In the genomic region with DNA sequence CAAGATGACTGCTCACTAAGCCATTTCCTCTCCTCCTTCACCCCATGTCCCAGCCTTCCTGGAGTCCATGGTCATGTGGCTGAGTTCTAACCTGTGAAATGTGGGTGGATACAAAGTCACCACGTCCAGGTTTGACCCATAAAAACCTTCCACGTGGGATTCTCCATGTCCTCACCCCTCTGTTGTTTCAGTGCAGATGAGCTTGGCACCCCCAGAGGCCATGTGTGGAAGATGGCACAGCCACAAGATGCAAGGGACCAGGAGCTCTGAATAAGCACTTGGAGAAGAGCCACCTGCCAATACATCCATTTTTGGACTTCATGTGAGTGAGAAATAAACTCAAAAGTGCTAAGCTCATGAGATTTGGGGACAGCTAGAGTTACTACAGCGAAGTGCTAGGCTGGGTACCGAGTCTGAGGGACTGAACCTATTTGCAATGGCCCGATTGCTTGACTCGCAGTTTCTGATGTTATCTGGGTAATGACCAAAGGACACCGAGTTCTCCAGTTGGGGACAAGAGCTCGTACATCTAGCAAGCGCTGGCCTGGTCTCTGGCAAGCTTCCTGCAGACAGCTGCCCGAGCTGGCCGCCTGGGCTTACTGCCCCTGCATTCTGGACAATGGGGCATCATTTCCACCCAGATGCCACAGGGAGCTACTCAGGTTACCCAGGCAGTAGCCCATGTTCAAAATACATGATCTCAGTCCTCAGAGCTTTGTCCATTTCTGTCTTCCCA, we compare ENCODE assay signal across 1 cellular context.
TF ChIP-seq lines count a peak whose summit lies in the region.

No MANE protein-coding gene starts in this region.

TF ChIP-seq in H1, 55 proteins besides CTCF, POLR2A, EP300 and RAD21:
- TF ChIP-seq NANOG (IDR thresholded peaks at IDR 0.05; ENCODE audit: insufficient read depth, low read depth, low read length, poor library complexity, severe bottlenecking): no peak
- no peak for TF ChIP-seq RXRA (IDR thresholded peaks at IDR 0.05; ENCODE audit: insufficient read depth, low read depth, low read length)
- no peak for TF ChIP-seq BCL11A (IDR thresholded peaks at IDR 0.05; ENCODE audit: low read depth in 2 of 2, low read length in 2 of 2)
- TF ChIP-seq KDM1A (IDR thresholded peaks at IDR 0.05; ENCODE audit: borderline replicate concordance, low read length): no peak
- TF ChIP-seq, protein P1, sequence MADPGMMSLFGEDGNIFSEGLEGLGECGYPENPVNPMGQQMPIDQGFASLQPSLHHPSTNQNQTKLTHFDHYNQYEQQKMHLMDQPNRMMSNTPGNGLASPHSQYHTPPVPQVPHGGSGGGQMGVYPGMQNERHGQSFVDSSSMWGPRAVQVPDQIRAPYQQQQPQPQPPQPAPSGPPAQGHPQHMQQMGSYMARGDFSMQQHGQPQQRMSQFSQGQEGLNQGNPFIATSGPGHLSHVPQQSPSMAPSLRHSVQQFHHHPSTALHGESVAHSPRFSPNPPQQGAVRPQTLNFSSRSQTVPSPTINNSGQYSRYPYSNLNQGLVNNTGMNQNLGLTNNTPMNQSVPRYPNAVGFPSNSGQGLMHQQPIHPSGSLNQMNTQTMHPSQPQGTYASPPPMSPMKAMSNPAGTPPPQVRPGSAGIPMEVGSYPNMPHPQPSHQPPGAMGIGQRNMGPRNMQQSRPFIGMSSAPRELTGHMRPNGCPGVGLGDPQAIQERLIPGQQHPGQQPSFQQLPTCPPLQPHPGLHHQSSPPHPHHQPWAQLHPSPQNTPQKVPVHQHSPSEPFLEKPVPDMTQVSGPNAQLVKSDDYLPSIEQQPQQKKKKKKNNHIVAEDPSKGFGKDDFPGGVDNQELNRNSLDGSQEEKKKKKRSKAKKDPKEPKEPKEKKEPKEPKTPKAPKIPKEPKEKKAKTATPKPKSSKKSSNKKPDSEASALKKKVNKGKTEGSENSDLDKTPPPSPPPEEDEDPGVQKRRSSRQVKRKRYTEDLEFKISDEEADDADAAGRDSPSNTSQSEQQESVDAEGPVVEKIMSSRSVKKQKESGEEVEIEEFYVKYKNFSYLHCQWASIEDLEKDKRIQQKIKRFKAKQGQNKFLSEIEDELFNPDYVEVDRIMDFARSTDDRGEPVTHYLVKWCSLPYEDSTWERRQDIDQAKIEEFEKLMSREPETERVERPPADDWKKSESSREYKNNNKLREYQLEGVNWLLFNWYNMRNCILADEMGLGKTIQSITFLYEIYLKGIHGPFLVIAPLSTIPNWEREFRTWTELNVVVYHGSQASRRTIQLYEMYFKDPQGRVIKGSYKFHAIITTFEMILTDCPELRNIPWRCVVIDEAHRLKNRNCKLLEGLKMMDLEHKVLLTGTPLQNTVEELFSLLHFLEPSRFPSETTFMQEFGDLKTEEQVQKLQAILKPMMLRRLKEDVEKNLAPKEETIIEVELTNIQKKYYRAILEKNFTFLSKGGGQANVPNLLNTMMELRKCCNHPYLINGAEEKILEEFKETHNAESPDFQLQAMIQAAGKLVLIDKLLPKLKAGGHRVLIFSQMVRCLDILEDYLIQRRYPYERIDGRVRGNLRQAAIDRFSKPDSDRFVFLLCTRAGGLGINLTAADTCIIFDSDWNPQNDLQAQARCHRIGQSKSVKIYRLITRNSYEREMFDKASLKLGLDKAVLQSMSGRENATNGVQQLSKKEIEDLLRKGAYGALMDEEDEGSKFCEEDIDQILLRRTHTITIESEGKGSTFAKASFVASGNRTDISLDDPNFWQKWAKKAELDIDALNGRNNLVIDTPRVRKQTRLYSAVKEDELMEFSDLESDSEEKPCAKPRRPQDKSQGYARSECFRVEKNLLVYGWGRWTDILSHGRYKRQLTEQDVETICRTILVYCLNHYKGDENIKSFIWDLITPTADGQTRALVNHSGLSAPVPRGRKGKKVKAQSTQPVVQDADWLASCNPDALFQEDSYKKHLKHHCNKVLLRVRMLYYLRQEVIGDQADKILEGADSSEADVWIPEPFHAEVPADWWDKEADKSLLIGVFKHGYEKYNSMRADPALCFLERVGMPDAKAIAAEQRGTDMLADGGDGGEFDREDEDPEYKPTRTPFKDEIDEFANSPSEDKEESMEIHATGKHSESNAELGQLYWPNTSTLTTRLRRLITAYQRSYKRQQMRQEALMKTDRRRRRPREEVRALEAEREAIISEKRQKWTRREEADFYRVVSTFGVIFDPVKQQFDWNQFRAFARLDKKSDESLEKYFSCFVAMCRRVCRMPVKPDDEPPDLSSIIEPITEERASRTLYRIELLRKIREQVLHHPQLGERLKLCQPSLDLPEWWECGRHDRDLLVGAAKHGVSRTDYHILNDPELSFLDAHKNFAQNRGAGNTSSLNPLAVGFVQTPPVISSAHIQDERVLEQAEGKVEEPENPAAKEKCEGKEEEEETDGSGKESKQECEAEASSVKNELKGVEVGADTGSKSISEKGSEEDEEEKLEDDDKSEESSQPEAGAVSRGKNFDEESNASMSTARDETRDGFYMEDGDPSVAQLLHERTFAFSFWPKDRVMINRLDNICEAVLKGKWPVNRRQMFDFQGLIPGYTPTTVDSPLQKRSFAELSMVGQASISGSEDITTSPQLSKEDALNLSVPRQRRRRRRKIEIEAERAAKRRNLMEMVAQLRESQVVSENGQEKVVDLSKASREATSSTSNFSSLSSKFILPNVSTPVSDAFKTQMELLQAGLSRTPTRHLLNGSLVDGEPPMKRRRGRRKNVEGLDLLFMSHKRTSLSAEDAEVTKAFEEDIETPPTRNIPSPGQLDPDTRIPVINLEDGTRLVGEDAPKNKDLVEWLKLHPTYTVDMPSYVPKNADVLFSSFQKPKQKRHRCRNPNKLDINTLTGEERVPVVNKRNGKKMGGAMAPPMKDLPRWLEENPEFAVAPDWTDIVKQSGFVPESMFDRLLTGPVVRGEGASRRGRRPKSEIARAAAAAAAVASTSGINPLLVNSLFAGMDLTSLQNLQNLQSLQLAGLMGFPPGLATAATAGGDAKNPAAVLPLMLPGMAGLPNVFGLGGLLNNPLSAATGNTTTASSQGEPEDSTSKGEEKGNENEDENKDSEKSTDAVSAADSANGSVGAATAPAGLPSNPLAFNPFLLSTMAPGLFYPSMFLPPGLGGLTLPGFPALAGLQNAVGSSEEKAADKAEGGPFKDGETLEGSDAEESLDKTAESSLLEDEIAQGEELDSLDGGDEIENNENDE (IDR thresholded peaks at IDR 0.05; ENCODE audit: insufficient replicate concordance, low read length): no peak
- TF ChIP-seq CBX5 (IDR thresholded peaks at IDR 0.05; ENCODE audit: low read depth, low read length): no peak
- TF ChIP-seq TCF12 (IDR thresholded peaks at IDR 0.05; ENCODE audit: low read depth, low read length): no peak
- TF ChIP-seq ASH2L (IDR thresholded peaks at IDR 0.05; ENCODE audit: low read length): no peak
- TF ChIP-seq RNF2 (IDR thresholded peaks at IDR 0.05; ENCODE audit: borderline replicate concordance, low read depth, low read length, missing control alignments, poor library complexity, severe bottlenecking): no peak
- TF ChIP-seq KDM5A (IDR thresholded peaks at IDR 0.05; ENCODE audit: low read length): no peak
